17 cellular contexts compared by ENCODE assay signal in the genomic region with DNA sequence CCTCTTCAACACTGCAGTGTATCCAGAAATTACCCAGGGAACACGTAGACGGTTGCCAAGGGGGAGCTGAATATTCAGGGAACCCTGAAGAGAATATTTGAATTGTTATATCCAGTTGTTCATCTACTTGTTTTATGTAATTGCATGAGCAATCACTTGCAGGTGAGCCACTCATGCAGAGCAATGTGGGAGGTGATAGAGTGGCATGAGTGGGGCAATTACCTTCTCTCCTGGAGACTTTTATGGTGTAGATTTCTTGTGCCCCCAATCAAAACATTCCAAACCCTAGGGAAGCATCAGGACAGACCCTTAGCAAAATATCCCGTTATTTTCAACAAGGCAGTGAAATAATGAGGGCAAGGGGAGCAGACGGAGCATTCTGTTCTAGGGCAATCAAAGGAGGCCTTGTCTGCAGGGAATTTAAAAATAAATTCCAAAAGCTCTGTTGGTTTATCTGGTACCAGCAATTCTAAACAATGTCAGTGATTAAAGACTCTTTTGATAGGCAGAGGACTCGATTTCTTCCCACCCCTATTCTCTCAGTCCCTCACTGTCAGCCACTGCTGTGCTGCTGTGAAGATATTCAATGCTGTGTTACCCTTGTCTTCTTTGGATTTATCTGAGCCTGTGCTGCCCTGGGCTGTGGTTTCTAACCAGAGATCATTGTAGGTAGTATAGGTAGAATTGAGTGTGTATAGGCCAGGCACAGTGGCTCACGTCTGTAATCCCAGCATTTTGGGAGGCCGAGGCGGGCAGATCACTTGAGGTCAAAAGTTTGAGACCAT.
A peak's percentile ranks its signal among the peaks of the same experiment; 100 is the strongest.
DNase-seq lines count a peak whose midpoint lies in the region; ATAC-seq and TF ChIP-seq lines count a peak whose summit lies in the region.
"Had no signal": no experiment of that assay in that cellular context is flagged by ENCODE, and none has a peak within 500 bp of the region (broad histone marks: within the 10 kb centered on the region; RNA-seq: fewer than 3 reads in every experiment).

No MANE protein-coding gene starts in this region.

- H3K9me3 Mint-ChIP-seq in H9, result peaks cover 14 to 25% of the 10 kb centered on the region in 2 experiments; a peak in 4 of 5 replicates
- no peaks in the 10 kb centered on the region for H3K9me3 Mint-ChIP-seq in activated CD4-positive, alpha-beta memory T cell treated with anti-CD3 and anti-CD28 coated beads, Interleukin-2, amount 10 ng/mL, durations not matched to agents 7 days and 5 days
- no peaks in the 10 kb centered on the region for H3K9me3 Mint-ChIP-seq in activated CD4-positive, alpha-beta T cell treated with anti-CD3 and anti-CD28 coated beads, Interleukin-2, amount 10 ng/mL, durations not matched to agents 24 days and 14 days

- H4K20me1 ChIP-seq in H9 (ENCODE audit: control insufficient read depth, insufficient read depth, insufficient read length), result no peaks in the 10 kb centered on the region
- no peaks in the 10 kb centered on the region for H4K20me1 ChIP-seq in hepatocyte (ENCODE audit: insufficient read depth, poor library complexity, severe bottlenecking)

- H4K8ac ChIP-seq in H9 (replicated peaks; ENCODE audit: insufficient read length, low read depth, low read length), result no peak overlapping the region

- no peaks in the 10 kb centered on the region for H3K9me2 ChIP-seq in hepatocyte (replicated peaks; ENCODE audit: insufficient read depth)

- no peak overlapping the region for H3K4me2 ChIP-seq in H9 (ENCODE audit: insufficient read depth, insufficient read length, low read length)
- no peak overlapping the region for H3K4me2 ChIP-seq in hepatocyte

- H3K27me3 ChIP-seq in H9 (ENCODE audit: insufficient read depth, low read length) (no peaks in the 10 kb centered on the region), hepatocyte (no peaks in the 10 kb centered on the region)
- H3K27me3 ChIP-seq: SJCRH30, testis had no signal

- peaks cover 13 to 22% (median 13%) of the 10 kb centered on the region in 3 experiments for H3K36me3 Mint-ChIP-seq in H9 (ENCODE audit: insufficient read depth in 1 of 3, low read depth in 3 of 3)
- no peaks in the 10 kb centered on the region for H3K36me3 Mint-ChIP-seq in activated CD4-positive, alpha-beta memory T cell treated with anti-CD3 and anti-CD28 coated beads, Interleukin-2, amount 10 ng/mL, durations not matched to agents 7 days and 5 days (ENCODE audit: low read depth)
- no peaks in the 10 kb centered on the region for H3K36me3 Mint-ChIP-seq in activated CD4-positive, alpha-beta T cell treated with anti-CD3 and anti-CD28 coated beads, Interleukin-2, amount 10 ng/mL, durations not matched to agents 24 days and 14 days (ENCODE audit: low read depth)
- H3K36me3 Mint-ChIP-seq: natural killer cell had no signal

- no peak overlapping the region for H2BK15ac ChIP-seq in H9 (ENCODE audit: low read depth, low read length)

- H4K91ac ChIP-seq in H9 (ENCODE audit: insufficient read length, low read depth, low read length), result no peak overlapping the region

- CTCF ChIA-PET in activated CD4-positive, alpha-beta memory T cell treated with anti-CD3 and anti-CD28 coated beads, Interleukin-2, amount 10 ng/mL, durations not matched to agents 7 days and 5 days (lab: Charles Lee), result no interaction called here

- H3K27me3 Mint-ChIP-seq in H9 (ENCODE audit: low read depth), result no peaks in the 10 kb centered on the region; the same call in 1 of the 2 replicates
- no peaks in the 10 kb centered on the region for H3K27me3 Mint-ChIP-seq in activated CD4-positive, alpha-beta memory T cell treated with anti-CD3 and anti-CD28 coated beads, Interleukin-2, amount 10 ng/mL, durations not matched to agents 7 days and 5 days
- no peaks in the 10 kb centered on the region for H3K27me3 Mint-ChIP-seq in activated CD4-positive, alpha-beta T cell treated with anti-CD3 and anti-CD28 coated beads, Interleukin-2, amount 10 ng/mL, durations not matched to agents 24 days and 14 days
- H3K27me3 Mint-ChIP-seq: activated T-helper 17 cell treated with anti-CD3 and anti-CD28 coated beads, Interleukin-2, amount 50 U/mL, for 72 hours had no signal

- TF ChIP-seq CTCF in H9 (conservative IDR thresholded peaks at IDR 0.05), result no peak
- TF ChIP-seq CTCF in hepatocyte (IDR thresholded peaks at IDR 0.05; ENCODE audit: poor library complexity), result no peak

- no peak overlapping the region for H3K56ac ChIP-seq in H9 (ENCODE audit: insufficient read length, low read depth, low read length)

- peak overlapping the region in 2 of 3 experiments; percentile 50 to 67; a peak in 3 of 7 replicates for H3K27ac Mint-ChIP-seq in H9
- H3K27ac Mint-ChIP-seq in activated CD4-positive, alpha-beta memory T cell treated with anti-CD3 and anti-CD28 coated beads, Interleukin-2, amount 10 ng/mL, durations not matched to agents 7 days and 5 days, result no peak overlapping the region
- no peak overlapping the region for H3K27ac Mint-ChIP-seq in activated CD4-positive, alpha-beta T cell treated with anti-CD3 and anti-CD28 coated beads, Interleukin-2, amount 10 ng/mL, durations not matched to agents 24 days and 14 days
- H3K27ac Mint-ChIP-seq: activated T-helper 17 cell treated with anti-CD3 and anti-CD28 coated beads, Interleukin-2, amount 50 U/mL, for 72 hours; natural killer cell had no signal

- ATAC-seq in GM18511 (IDR thresholded peaks at IDR 0.05; ENCODE audit: unreplicated experiment) (peak; percentile 13), HG03095 (IDR thresholded peaks at IDR 0.05; ENCODE audit: unreplicated experiment) (no peak)
- ATAC-seq: activated T-helper 17 cell treated with anti-CD3 and anti-CD28 coated beads, Interleukin-2, amount 50 U/mL, for 72 hours; natural killer cell had no signal

- intact Hi-C loops in activated CD4-positive, alpha-beta T cell treated with anti-CD3 and anti-CD28 coated beads, Interleukin-2, amount 10 ng/mL, durations not matched to agents 24 days and 14 days (cut with micrococcal nuclease), result no loop called here

- H3K4me1 ChIP-seq in H9 (ENCODE audit: insufficient read depth, low read length) (peaks cover 11% of the 10 kb centered on the region; the same call in 1 of the 2 replicates), hepatocyte (ENCODE audit: insufficient read depth) (no peaks in the 10 kb centered on the region)
- H3K4me1 ChIP-seq: testis had no signal

- no peak overlapping the region for H4K5ac ChIP-seq in H9 (ENCODE audit: insufficient read length, low read depth, low read length)

- H2BK12ac ChIP-seq in H9 (ENCODE audit: insufficient read length, low read depth, low read length), result no peak overlapping the region

- no peak overlapping the region for H3T11ph ChIP-seq in H9 (ENCODE audit: low read length)

- peak overlapping the region in 1 of 2 experiments; percentile 50; a peak in 3 of 5 replicates for H3K4me3 Mint-ChIP-seq in H9
- no peak overlapping the region for H3K4me3 Mint-ChIP-seq in activated CD4-positive, alpha-beta memory T cell treated with anti-CD3 and anti-CD28 coated beads, Interleukin-2, amount 10 ng/mL, durations not matched to agents 7 days and 5 days
- no peak overlapping the region for H3K4me3 Mint-ChIP-seq in activated CD4-positive, alpha-beta T cell treated with anti-CD3 and anti-CD28 coated beads, Interleukin-2, amount 10 ng/mL, durations not matched to agents 24 days and 14 days
- H3K4me3 Mint-ChIP-seq: activated T-helper 17 cell treated with anti-CD3 and anti-CD28 coated beads, Interleukin-2, amount 50 U/mL, for 72 hours; natural killer cell had no signal

- POLR2A ChIA-PET in activated CD4-positive, alpha-beta memory T cell treated with anti-CD3 and anti-CD28 coated beads, Interleukin-2, amount 10 ng/mL, durations not matched to agents 7 days and 5 days (lab: Charles Lee), result no interaction called here

- no peak overlapping the region for H3K9ac ChIP-seq in H9 (ENCODE audit: extremely low read depth, insufficient read length, low read length)

- no peaks in the 10 kb centered on the region for H3K23me2 ChIP-seq in H9 (ENCODE audit: insufficient read length, low read depth, low read length, poor library complexity, severe bottlenecking)

- H2BK5ac ChIP-seq in H9 (ENCODE audit: insufficient read length, low read length), result no peak overlapping the region

- H3K79me2 ChIP-seq in H9 (ENCODE audit: insufficient read depth, low read length) (no peaks in the 10 kb centered on the region; the same call in 1 of the 2 replicates), hepatocyte (no peaks in the 10 kb centered on the region)

- H2BK120ac ChIP-seq in H9 (ENCODE audit: low read depth, low read length, poor library complexity, severe bottlenecking), result no peak overlapping the region

- H3K18ac ChIP-seq in H9 (ENCODE audit: insufficient read length, low read depth, low read length), result no peak overlapping the region

- H3K4me1 Mint-ChIP-seq in H9, result peaks cover 20 to 34% of the 10 kb centered on the region in 2 experiments
- H3K4me1 Mint-ChIP-seq in activated CD4-positive, alpha-beta memory T cell treated with anti-CD3 and anti-CD28 coated beads, Interleukin-2, amount 10 ng/mL, durations not matched to agents 7 days and 5 days, result no peaks in the 10 kb centered on the region
- no peaks in the 10 kb centered on the region for H3K4me1 Mint-ChIP-seq in activated CD4-positive, alpha-beta T cell treated with anti-CD3 and anti-CD28 coated beads, Interleukin-2, amount 10 ng/mL, durations not matched to agents 24 days and 14 days
- H3K4me1 Mint-ChIP-seq: activated T-helper 17 cell treated with anti-CD3 and anti-CD28 coated beads, Interleukin-2, amount 50 U/mL, for 72 hours; natural killer cell had no signal

- H3K4me3 ChIP-seq in hepatocyte, result no peak overlapping the region
- H3K4me3 ChIP-seq: SJCRH30, testis had no signal

- H3K27ac ChIP-seq in H9 (ENCODE audit: insufficient read length, low read depth, low read length) (no peak overlapping the region), hepatocyte (no peak overlapping the region)
- H3K27ac ChIP-seq: SJCRH30, testis had no signal

- no peak overlapping the region for H3K4ac ChIP-seq in H9 (ENCODE audit: low read depth, low read length)

- H3K9me3 ChIP-seq in H9 (ENCODE audit: control insufficient read depth, low read depth, low read length) (no peaks in the 10 kb centered on the region), hepatocyte (ENCODE audit: low read depth) (no peaks in the 10 kb centered on the region)
- H3K9me3 ChIP-seq: SJCRH30, testis had no signal

- WGBS in H9 (ENCODE audit: extremely low coverage, insufficient read length, low lambda C conversion rate), result no CpG with 5 or more reads among the region's 8 CpGs
- 70% methylated on average over 8 of the region's 8 CpGs for WGBS in hepatocyte (ENCODE audit: low lambda C conversion rate, missing lambda C conversion rate)

- no peak overlapping the region for H3K14ac ChIP-seq in H9 (ENCODE audit: insufficient read depth, low read length)

- no peak overlapping the region for H2AK5ac ChIP-seq in H9 (ENCODE audit: insufficient read length, low read length)

- no peak overlapping the region for H2BK20ac ChIP-seq in H9 (ENCODE audit: low read depth, low read length, poor library complexity, severe bottlenecking)

- H3K23ac ChIP-seq in H9 (ENCODE audit: insufficient read length, low read depth, low read length), result no peak overlapping the region

- DNase-seq in H9 (no peak), NCI-H748 treated with DMSO at 0.1 percent for 48 hours (lab: John Stamatoyannopoulos, UW) (peak; percentile 66), iPS-NIHi11 (ENCODE audit: low spot score) (peak; percentile 28), hepatocyte (ENCODE audit: low spot score) (no peak)
- DNase-seq in activated CD4-positive, alpha-beta memory T cell treated with anti-CD3 and anti-CD28 coated beads, Interleukin-2, amount 10 ng/mL, durations not matched to agents 7 days and 5 days, result no peak
- DNase-seq in activated CD4-positive, alpha-beta T cell treated with anti-CD3 and anti-CD28 coated beads, Interleukin-2, amount 10 ng/mL, durations not matched to agents 24 days and 14 days, result no peak
- DNase-seq: activated CD4-positive, alpha-beta T cell treated with anti-CD3 and anti-CD28 coated beads, Interleukin-2, amount 50 U/mL, for 48 hours; Calu3; KBM-7; natural killer cell; NCI-H1694 treated with DMSO at 0.1 percent for 48 hours; retina; SJCRH30; testis had no signal

- H3K79me1 ChIP-seq in H9 (ENCODE audit: insufficient read depth, low read depth, low read length, poor library complexity, severe bottlenecking), result no peaks in the 10 kb centered on the region

- no peak overlapping the region for H2AFZ ChIP-seq in H9 (ENCODE audit: low read length)
- no peak overlapping the region for H2AFZ ChIP-seq in hepatocyte

- no peaks in the 10 kb centered on the region for H3K36me3 ChIP-seq in hepatocyte (replicated peaks; ENCODE audit: insufficient read depth, low read depth)
- H3K36me3 ChIP-seq: SJCRH30 had no signal

Comparison
In these comparisons a context has a peak if more than half of its experiments do, and no peak if none do; other contexts are left out.
1. DNase-seq: peak in NCI-H748 treated with DMSO at 0.1 percent for 48 hours (single experiment) and iPS-NIHi11 (single experiment); none in H9 (single experiment), activated CD4-positive, alpha-beta memory T cell treated with anti-CD3 and anti-CD28 coated beads, Interleukin-2, amount 10 ng/mL, durations not matched to agents 7 days and 5 days (single experiment), hepatocyte (single experiment) and activated CD4-positive, alpha-beta T cell treated with anti-CD3 and anti-CD28 coated beads, Interleukin-2, amount 10 ng/mL, durations not matched to agents 24 days and 14 days (single experiment).
2. H3K27ac Mint-ChIP-seq: peak in H9 (2 of 3); none in activated CD4-positive, alpha-beta memory T cell treated with anti-CD3 and anti-CD28 coated beads, Interleukin-2, amount 10 ng/mL, durations not matched to agents 7 days and 5 days (single experiment) and activated CD4-positive, alpha-beta T cell treated with anti-CD3 and anti-CD28 coated beads, Interleukin-2, amount 10 ng/mL, durations not matched to agents 24 days and 14 days (single experiment).